Comparison of ENCODE assay signal across 8 cellular contexts in the genomic region with DNA sequence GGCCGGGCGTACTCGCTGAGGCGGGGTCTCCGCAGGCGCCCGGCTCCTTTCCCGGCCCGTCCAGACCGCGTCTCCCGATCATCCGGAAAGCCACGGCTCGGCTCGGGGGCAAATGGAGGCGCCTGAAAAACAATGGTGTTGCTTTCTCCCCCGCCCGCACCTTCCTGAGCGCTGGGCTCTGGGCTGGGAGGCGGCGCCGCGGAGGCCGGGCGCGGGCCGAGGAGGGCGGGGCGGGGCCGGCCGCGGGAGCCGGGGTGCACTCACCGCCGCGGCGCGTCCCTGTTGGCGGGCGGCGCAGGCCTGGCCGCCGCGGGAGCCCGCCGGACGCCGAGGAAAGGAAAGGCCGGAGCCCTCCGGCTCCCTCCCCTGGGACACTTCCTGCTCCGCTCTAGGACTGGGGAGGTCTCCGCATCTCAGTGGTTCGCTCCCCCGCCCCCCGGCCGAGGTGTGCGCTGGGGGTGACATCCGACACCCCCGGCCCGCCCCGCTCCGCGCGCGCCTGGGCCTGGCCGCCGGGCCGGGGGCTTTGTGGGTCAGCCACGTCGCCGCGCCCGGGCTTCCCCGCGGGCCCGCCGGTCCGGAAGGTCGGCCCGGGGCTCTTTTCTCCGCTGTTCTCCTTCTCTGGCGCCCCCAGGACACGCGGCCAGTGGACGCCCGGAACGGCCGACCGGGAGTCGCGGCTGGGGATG. TPM values are rescaled to one million over a fixed set of nuclear protein-coding genes. Genes with fewer than 3 reads are reported as not detected.
DNase-seq lines count a peak whose midpoint lies in the region; ATAC-seq, FAIRE-seq and TF ChIP-seq lines count a peak whose summit lies in the region.

A gene (minus strand): TSS at position 342 of the 689 bp plus-strand sequence. CDS start 2,289 bp downstream, outside the sequence.

- ATAC-seq in HG02642 (IDR thresholded peaks at IDR 0.05; ENCODE audit: poor library complexity, unreplicated experiment) (peak; percentile 65), left ventricle myocardium superior (peak; percentile 83), psoas muscle (peak; percentile 92 to 95 (median 94)), aorta (ENCODE audit: low FRiP score) (peak; percentile 83)

- H3K9me3 ChIP-seq in psoas muscle (no peaks in the 10 kb centered on the region), aorta (ENCODE audit: control insufficient read depth, low read length) (no peaks in the 10 kb centered on the region)

- H3K27ac ChIP-seq in psoas muscle (peak within 1 kb of the TSS; percentile 95), aorta (ENCODE audit: low read depth in 1 of 2, low read length in 2 of 2) (peak within 1 kb of the TSS; percentile 54 to 87)

- no peak for TF ChIP-seq POLR2A in GM12891 (IDR thresholded peaks at IDR 0.05; ENCODE audit: low read depth, low read length)

- peaks cover 4 to 35% of the 10 kb centered on the region in 2 donors for H3K36me3 ChIP-seq in psoas muscle (ENCODE audit: insufficient read depth in 1 of 2, low read depth in 1 of 2)
- peaks cover 0 to 2% of the 10 kb centered on the region in 2 donors for H3K36me3 ChIP-seq in aorta (ENCODE audit: control insufficient read depth in 1 of 2, insufficient read depth in 2 of 2, low read length in 1 of 2)

- DNase-seq in GM12891 (ENCODE audit: insufficient read length, low spot score) (peak; percentile 88), NCI-H1092 treated with DMSO at 0.1 percent for 48 hours (lab: John Stamatoyannopoulos, UW) (peak; percentile 87), T follicular helper cell (ENCODE audit: low read depth) (peak; percentile 17), amygdala (lab: John Stamatoyannopoulos, UW) (peak in 46 of 56 donors; percentile 23 to 75 (median 52)), left ventricle myocardium superior (peak; percentile 88), psoas muscle (peak; percentile 87 to 95), aorta (peak; percentile 87 to 92)

- no peak for FAIRE-seq in GM12891 (lab: Jason Lieb, UNC)

- H3K4me1 ChIP-seq in psoas muscle (peaks cover 40% of the 10 kb centered on the region), aorta (ENCODE audit: control insufficient read depth in 1 of 2, insufficient read depth in 2 of 2, low read length in 2 of 2) (no peaks in the 10 kb centered on the region)

- peak within 1 kb of the TSS; percentile 99 for H3K4me3 ChIP-seq in psoas muscle
- H3K4me3 ChIP-seq in aorta (ENCODE audit: low read length in 2 of 2) = peak within 1 kb of the TSS; percentile 91 to 93

- H3K27me3 ChIP-seq in psoas muscle (ENCODE audit: insufficient read depth in 3 of 3, low read length in 2 of 3) (no peaks in the 10 kb centered on the region), aorta (ENCODE audit: control insufficient read depth in 1 of 2, insufficient read depth in 2 of 2, low read length in 1 of 2) (no peaks in the 10 kb centered on the region)

- 0 to 1% (median 0%) methylated on average over 36 to 92 of the region's 92 CpGs for WGBS in psoas muscle, 3 donors
- 0% methylated on average over 51 to 92 of the region's 92 CpGs for WGBS in aorta, 2 donors

- TF ChIP-seq CTCF in psoas muscle (IDR thresholded peaks at IDR 0.05) = no peak

- intact Hi-C loops in left ventricle myocardium superior (cut with micrococcal nuclease) = no loop called here
- intact Hi-C loops in psoas muscle (cut with DNase I) = loop anchor here (5.0 to 10.0 kb wide), 3 partner anchors 119 to 227 kb away; a partner anchor contains a TSS
- intact Hi-C loops in aorta (cut with DNase I) = loop anchor here in 1 of 2 donors (5.0 to 10.0 kb wide), 2 partner anchors 119 to 767 kb away; a partner anchor contains a TSS

TF ChIP-seq in GM12891, 5 proteins besides CTCF, POLR2A, EP300 and RAD21:
- no peak for TF ChIP-seq POU2F2 (IDR thresholded peaks at IDR 0.05; ENCODE audit: low read depth, low read length)
- TF ChIP-seq TAF1 (IDR thresholded peaks at IDR 0.05; ENCODE audit: low read depth, low read length) = peak; percentile 60; the same call in 1 of the 2 replicates
- no peak for TF ChIP-seq SPI1 (IDR thresholded peaks at IDR 0.05; ENCODE audit: low read depth, low read length)
- 0 out of 2 replicates have a peak, but pooled peaks have one; percentile 31 for TF ChIP-seq POLR2AphosphoS5 (IDR thresholded peaks at IDR 0.05; ENCODE audit: low read depth, low read length)

RNA-seq across cellular contexts. Expression of the gene that starts here (rescaled TPM):
- 10.1 TPM for polyA plus RNA-seq in GM12891 (2012; ENCODE audit: low read depth, missing spikeins)
- total RNA-seq in left ventricle myocardium superior (15.0 TPM), psoas muscle (10 to 100 TPM; 19.5 to 24.2 (median 22.9) TPM), aorta (10 to 100 TPM; 23.1 to 29.0 TPM)
- polyA plus RNA-seq in psoas muscle (10 to 100 TPM in 1 of 3 donors, 1 to 10 TPM in 2; 4.3 to 16.7 (median 8.8) TPM), aorta (10 to 100 TPM in 1 of 2 donors, 1 to 10 TPM in 1; 4.1 to 17.9 TPM)

Comparison
In these comparisons a context has a peak if more than half of its experiments do, and no peak if none do; other contexts are left out.
1. Peak in every context shown above with its lines: DNase-seq, ATAC-seq, H3K4me3 ChIP-seq and H3K27ac ChIP-seq.
2. DNase-seq: peak in every context shown above with its lines; median percentile 91 in psoas muscle; 90 in aorta; 88 in GM12891; 88 in left ventricle myocardium superior; 87 in NCI-H1092 treated with DMSO at 0.1 percent for 48 hours; 52 in amygdala; 17 in T follicular helper cell.